9 cellular contexts compared by ENCODE assay signal in the genomic region with DNA sequence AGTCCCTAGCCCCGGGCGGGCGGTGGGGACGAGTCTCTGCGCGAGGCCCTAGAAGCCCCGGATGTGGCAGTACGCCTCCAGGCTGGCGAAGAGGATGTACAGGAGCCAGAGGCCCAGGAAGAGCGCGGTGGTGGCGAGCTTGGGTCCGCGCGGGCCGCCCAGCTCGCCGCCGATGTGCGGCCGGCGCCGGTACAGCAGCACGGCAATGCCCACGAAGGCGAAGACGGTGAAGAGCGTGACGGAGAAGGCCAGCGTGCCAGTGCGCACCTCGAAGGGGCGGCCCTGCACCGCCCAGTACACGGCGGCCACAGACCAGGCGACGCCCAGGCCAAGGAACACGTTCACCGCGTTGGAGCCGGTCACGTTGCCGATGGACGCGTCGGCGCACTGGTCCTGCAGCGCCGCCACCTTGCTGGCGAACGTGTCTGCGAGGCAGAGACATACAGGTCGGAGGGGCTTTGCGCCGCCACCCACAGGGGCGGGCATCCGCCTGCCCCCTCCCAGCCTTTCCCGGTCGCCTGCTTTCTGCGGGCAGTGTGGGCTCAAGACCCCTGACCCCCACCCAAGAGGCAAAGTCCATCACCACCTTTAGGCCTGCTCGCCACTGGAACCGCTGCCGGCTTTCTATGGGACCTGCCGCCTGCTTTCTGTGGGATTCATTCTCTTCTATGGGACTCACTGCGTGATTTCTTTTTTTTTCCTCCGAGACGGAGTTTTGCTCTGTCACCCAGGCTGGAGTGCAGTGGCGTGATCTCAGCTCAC. TPM values are rescaled to one million over a fixed set of nuclear protein-coding genes. Genes with fewer than 3 reads are reported as not detected.
A peak's percentile ranks its signal among the peaks of the same experiment; 100 is the strongest.
DNase-seq lines count a peak whose midpoint lies in the region; ATAC-seq, FAIRE-seq and TF ChIP-seq lines count a peak whose summit lies in the region.
"Had no signal": no experiment of that assay in that cellular context is flagged by ENCODE, and none has a peak within 500 bp of the region (broad histone marks: within the 10 kb centered on the region; RNA-seq: fewer than 3 reads in every experiment).

No MANE protein-coding gene starts in this region.

- peak overlapping the region in 1 of 2 donors; percentile 4 for H3K4me3 ChIP-seq in foreskin fibroblast (ENCODE audit: low read depth in 1 of 2, low read length in 2 of 2)

- DNase-seq in EH (ENCODE audit: low read depth) (peak; percentile 59), foreskin fibroblast (peak; percentile 64 to 84), retina (peak; percentile 82), foreskin melanocyte (no peak), frontal cortex (ENCODE audit: low spot score in 2 of 2) (no peak), GM19240 (ENCODE audit: insufficient read length, low spot score) (no peak)
- peak; percentile 53 for DNase-seq in T-helper 2 cell treated with Interferon-gamma antibody and Interleukin-4, amounts not matched to agents 5 μg/mL and 100 μg/mL, for 36 hours (ENCODE audit: low spot score)

- no peaks in the 10 kb centered on the region for H3K36me3 Mint-ChIP-seq in T-helper 2 cell treated with Interferon-gamma antibody and Interleukin-4, amounts not matched to agents 5 μg/mL and 100 μg/mL, for 36 hours (ENCODE audit: low read depth)

- no peaks in the 10 kb centered on the region for H3K9me3 Mint-ChIP-seq in T-helper 2 cell treated with Interferon-gamma antibody and Interleukin-4, amounts not matched to agents 5 μg/mL and 100 μg/mL, for 36 hours

- no peak for TF ChIP-seq CTCF in foreskin fibroblast (IDR thresholded peaks at IDR 0.05; ENCODE audit: low read depth, low read length)

- no peak overlapping the region for H3K27ac Mint-ChIP-seq in T-helper 2 cell treated with Interferon-gamma antibody and Interleukin-4, amounts not matched to agents 5 μg/mL and 100 μg/mL, for 36 hours

- H3K4me1 Mint-ChIP-seq in T-helper 2 cell treated with Interferon-gamma antibody and Interleukin-4, amounts not matched to agents 5 μg/mL and 100 μg/mL, for 36 hours (ENCODE audit: low read depth): peaks cover 13% of the 10 kb centered on the region

- H3K4me3 Mint-ChIP-seq in T-helper 2 cell treated with Interferon-gamma antibody and Interleukin-4, amounts not matched to agents 5 μg/mL and 100 μg/mL, for 36 hours: peak overlapping the region; percentile 63

- ATAC-seq in HG03442 (IDR thresholded peaks at IDR 0.05; ENCODE audit: unreplicated experiment): no peak

- no peak for FAIRE-seq in frontal cortex (lab: Jason Lieb, UNC)

- peaks cover 21% of the 10 kb centered on the region for H3K27me3 Mint-ChIP-seq in T-helper 2 cell treated with Interferon-gamma antibody and Interleukin-4, amounts not matched to agents 5 μg/mL and 100 μg/mL, for 36 hours (ENCODE audit: low read depth)

RNA-seq across cellular contexts. Expression of a gene that starts 10.9 kb away (rescaled TPM):
- total RNA-seq in frontal cortex: 104 TPM

RNA-seq across cellular contexts. Expression of a gene that starts 41.5 kb away (rescaled TPM):
- total RNA-seq in frontal cortex: 25.3 TPM
- total RNA-seq: dermis microvascular lymphatic vessel endothelial cell had no signal

RNA-seq across cellular contexts. Expression of a gene that starts 53.8 kb away (rescaled TPM):
- 7.3 TPM for total RNA-seq in frontal cortex

Comparison
In these comparisons a context has a peak if more than half of its experiments do, and no peak if none do; other contexts are left out.
1. DNase-seq: peak in EH (single experiment), T-helper 2 cell treated with Interferon-gamma antibody and Interleukin-4, amounts not matched to agents 5 μg/mL and 100 μg/mL, for 36 hours (single experiment), foreskin fibroblast (2 of 2) and retina (single experiment); none in foreskin melanocyte (single experiment), frontal cortex (0 of 2) and GM19240 (single experiment).